1 cellular context compared by ENCODE assay signal in the genomic region with DNA sequence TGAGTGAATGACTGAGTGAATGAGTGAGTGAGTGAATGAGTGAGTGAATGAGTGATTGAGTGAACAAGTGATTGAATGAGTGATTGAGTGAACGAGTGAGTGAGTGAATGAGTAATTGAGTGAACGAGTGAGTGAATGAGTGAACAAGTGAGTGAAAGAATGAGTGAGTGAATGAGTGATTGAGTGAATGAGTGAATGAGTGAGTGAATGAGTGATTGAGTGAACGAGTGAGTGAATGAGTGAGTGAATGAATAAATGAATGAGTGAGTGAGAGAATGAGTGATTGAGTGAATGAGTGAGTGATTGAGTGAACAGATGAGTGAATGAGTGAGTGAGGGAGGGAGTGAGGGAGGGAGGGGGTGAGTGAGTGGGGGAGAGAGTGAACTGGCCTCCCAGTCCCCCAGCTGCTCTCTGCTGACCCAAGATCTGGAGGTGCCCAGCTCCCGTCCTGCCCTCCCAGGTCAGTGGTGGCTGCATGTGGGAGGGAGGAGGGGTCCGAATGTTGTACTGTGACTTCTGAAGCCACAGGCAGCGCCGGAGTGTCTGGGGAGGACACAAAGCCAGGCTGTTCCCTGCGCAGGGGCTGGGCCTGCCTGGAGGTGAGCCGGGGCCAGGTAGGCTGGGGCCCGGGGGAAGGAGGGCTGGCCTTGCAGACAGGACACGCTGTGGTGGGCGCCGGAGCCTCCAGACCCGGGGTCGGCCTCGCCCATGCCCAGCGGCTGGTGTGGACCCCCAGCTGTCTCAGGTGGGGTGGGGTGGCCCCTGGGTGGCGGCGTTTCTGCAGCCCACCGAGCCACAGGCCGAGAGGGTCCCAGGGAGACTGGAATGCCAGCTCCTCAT.
TF ChIP-seq lines count a peak whose summit lies in the region.

No MANE protein-coding gene starts in this region.

TF ChIP-seq in HepG2, 621 proteins besides CTCF, POLR2A, EP300 and RAD21 (continued from another document and continues in another):
- TF ChIP-seq, protein P1, sequence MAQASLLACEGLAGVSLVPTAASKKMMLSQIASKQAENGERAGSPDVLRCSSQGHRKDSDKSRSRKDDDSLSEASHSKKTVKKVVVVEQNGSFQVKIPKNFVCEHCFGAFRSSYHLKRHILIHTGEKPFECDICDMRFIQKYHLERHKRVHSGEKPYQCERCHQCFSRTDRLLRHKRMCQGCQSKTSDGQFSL (CRISPR knock-in tag; IDR thresholded peaks at IDR 0.05): no peak
- TF ChIP-seq ZNF703 (CRISPR knock-in tag; IDR thresholded peaks at IDR 0.05; ENCODE audit: borderline replicate concordance) (no peak), CHD2 (IDR thresholded peaks at IDR 0.05; ENCODE audit: low read depth, low read length) (no peak), RXRA (CRISPR knock-in tag; IDR thresholded peaks at IDR 0.05) (peak; percentile 97), JUN (CRISPR knock-in tag; IDR thresholded peaks at IDR 0.05) (no peak), ATAD3A (CRISPR knock-in tag; IDR thresholded peaks at IDR 0.05) (no peak), TBP (CRISPR knock-in tag; IDR thresholded peaks at IDR 0.05) (no peak), GATA4 (IDR thresholded peaks at IDR 0.05; ENCODE audit: borderline replicate concordance, low read depth) (no peak), TCF7L2 (IDR thresholded peaks at IDR 0.05; ENCODE audit: low read depth, low read length) (no peak), ZNF205 (CRISPR knock-in tag; IDR thresholded peaks at IDR 0.05) (no peak), ETV5 (CRISPR knock-in tag; IDR thresholded peaks at IDR 0.05; ENCODE audit: borderline replicate concordance) (peak; percentile 66), HNRNPK (IDR thresholded peaks at IDR 0.05; ENCODE audit: low read depth, low read length, poor library complexity, severe bottlenecking) (peak; percentile 9), ZNF143 (CRISPR knock-in tag; IDR thresholded peaks at IDR 0.05) (no peak), NR2F1 (CRISPR knock-in tag; IDR thresholded peaks at IDR 0.05) (no peak), RORA (CRISPR knock-in tag; IDR thresholded peaks at IDR 0.05) (no peak), MTA3 (CRISPR knock-in tag; IDR thresholded peaks at IDR 0.05) (no peak), ZNF430 (CRISPR knock-in tag; IDR thresholded peaks at IDR 0.05) (no peak), CBX5 (CRISPR knock-in tag; IDR thresholded peaks at IDR 0.05; ENCODE audit: borderline replicate concordance) (peak; percentile 45; the same call in 1 of the 2 replicates), GFI1 (CRISPR knock-in tag; IDR thresholded peaks at IDR 0.05; ENCODE audit: borderline replicate concordance) (no peak), TSC22D2 (CRISPR knock-in tag; IDR thresholded peaks at IDR 0.05; ENCODE audit: borderline replicate concordance) (no peak), ZNF781 (CRISPR knock-in tag; IDR thresholded peaks at IDR 0.05; ENCODE audit: borderline replicate concordance, not compliant biosample characterization) (no peak), DR1 (CRISPR knock-in tag; IDR thresholded peaks at IDR 0.05) (no peak), ETV6 (CRISPR knock-in tag; conservative IDR thresholded peaks at IDR 0.05) (no peak), ZNF335 (CRISPR knock-in tag; IDR thresholded peaks at IDR 0.05) (no peak), HIVEP1 (CRISPR knock-in tag; IDR thresholded peaks at IDR 0.05) (peak; percentile 45; the same call in 1 of the 2 replicates), FIP1L1 (IDR thresholded peaks at IDR 0.05; ENCODE audit: borderline replicate concordance, insufficient read depth, low read depth, low read length) (no peak), ZNF713 (CRISPR knock-in tag; IDR thresholded peaks at IDR 0.05) (0 out of 2 replicates have a peak, but pooled peaks have one; percentile 70), FOXK2 (IDR thresholded peaks at IDR 0.05) (0 out of 2 replicates have a peak, but pooled peaks have one; percentile 9)
- TF ChIP-seq, protein P2, sequence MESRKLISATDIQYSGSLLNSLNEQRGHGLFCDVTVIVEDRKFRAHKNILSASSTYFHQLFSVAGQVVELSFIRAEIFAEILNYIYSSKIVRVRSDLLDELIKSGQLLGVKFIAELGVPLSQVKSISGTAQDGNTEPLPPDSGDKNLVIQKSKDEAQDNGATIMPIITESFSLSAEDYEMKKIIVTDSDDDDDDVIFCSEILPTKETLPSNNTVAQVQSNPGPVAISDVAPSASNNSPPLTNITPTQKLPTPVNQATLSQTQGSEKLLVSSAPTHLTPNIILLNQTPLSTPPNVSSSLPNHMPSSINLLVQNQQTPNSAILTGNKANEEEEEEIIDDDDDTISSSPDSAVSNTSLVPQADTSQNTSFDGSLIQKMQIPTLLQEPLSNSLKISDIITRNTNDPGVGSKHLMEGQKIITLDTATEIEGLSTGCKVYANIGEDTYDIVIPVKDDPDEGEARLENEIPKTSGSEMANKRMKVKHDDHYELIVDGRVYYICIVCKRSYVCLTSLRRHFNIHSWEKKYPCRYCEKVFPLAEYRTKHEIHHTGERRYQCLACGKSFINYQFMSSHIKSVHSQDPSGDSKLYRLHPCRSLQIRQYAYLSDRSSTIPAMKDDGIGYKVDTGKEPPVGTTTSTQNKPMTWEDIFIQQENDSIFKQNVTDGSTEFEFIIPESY (CRISPR knock-in tag; IDR thresholded peaks at IDR 0.05): no peak
- TF ChIP-seq, protein P3, sequence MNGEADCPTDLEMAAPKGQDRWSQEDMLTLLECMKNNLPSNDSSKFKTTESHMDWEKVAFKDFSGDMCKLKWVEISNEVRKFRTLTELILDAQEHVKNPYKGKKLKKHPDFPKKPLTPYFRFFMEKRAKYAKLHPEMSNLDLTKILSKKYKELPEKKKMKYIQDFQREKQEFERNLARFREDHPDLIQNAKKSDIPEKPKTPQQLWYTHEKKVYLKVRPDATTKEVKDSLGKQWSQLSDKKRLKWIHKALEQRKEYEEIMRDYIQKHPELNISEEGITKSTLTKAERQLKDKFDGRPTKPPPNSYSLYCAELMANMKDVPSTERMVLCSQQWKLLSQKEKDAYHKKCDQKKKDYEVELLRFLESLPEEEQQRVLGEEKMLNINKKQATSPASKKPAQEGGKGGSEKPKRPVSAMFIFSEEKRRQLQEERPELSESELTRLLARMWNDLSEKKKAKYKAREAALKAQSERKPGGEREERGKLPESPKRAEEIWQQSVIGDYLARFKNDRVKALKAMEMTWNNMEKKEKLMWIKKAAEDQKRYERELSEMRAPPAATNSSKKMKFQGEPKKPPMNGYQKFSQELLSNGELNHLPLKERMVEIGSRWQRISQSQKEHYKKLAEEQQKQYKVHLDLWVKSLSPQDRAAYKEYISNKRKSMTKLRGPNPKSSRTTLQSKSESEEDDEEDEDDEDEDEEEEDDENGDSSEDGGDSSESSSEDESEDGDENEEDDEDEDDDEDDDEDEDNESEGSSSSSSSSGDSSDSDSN (CRISPR knock-in tag; IDR thresholded peaks at IDR 0.05): peak; percentile 94
- TF ChIP-seq, protein P4, sequence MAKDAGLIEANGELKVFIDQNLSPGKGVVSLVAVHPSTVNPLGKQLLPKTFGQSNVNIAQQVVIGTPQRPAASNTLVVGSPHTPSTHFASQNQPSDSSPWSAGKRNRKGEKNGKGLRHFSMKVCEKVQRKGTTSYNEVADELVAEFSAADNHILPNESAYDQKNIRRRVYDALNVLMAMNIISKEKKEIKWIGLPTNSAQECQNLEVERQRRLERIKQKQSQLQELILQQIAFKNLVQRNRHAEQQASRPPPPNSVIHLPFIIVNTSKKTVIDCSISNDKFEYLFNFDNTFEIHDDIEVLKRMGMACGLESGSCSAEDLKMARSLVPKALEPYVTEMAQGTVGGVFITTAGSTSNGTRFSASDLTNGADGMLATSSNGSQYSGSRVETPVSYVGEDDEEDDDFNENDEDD (CRISPR knock-in tag; IDR thresholded peaks at IDR 0.05; ENCODE audit: borderline replicate concordance): 0 out of 2 replicates have a peak, but pooled peaks have one; percentile 32
- TF ChIP-seq, protein P5, sequence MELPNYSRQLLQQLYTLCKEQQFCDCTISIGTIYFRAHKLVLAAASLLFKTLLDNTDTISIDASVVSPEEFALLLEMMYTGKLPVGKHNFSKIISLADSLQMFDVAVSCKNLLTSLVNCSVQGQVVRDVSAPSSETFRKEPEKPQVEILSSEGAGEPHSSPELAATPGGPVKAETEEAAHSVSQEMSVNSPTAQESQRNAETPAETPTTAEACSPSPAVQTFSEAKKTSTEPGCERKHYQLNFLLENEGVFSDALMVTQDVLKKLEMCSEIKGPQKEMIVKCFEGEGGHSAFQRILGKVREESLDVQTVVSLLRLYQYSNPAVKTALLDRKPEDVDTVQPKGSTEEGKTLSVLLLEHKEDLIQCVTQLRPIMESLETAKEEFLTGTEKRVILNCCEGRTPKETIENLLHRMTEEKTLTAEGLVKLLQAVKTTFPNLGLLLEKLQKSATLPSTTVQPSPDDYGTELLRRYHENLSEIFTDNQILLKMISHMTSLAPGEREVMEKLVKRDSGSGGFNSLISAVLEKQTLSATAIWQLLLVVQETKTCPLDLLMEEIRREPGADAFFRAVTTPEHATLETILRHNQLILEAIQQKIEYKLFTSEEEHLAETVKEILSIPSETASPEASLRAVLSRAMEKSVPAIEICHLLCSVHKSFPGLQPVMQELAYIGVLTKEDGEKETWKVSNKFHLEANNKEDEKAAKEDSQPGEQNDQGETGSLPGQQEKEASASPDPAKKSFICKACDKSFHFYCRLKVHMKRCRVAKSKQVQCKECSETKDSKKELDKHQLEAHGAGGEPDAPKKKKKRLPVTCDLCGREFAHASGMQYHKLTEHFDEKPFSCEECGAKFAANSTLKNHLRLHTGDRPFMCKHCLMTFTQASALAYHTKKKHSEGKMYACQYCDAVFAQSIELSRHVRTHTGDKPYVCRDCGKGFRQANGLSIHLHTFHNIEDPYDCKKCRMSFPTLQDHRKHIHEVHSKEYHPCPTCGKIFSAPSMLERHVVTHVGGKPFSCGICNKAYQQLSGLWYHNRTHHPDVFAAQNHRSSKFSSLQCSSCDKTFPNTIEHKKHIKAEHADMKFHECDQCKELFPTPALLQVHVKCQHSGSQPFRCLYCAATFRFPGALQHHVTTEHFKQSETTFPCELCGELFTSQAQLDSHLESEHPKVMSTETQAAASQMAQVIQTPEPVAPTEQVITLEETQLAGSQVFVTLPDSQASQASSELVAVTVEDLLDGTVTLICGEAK (IDR thresholded peaks at IDR 0.05): no peak
- TF ChIP-seq, protein P5 (CRISPR knock-in tag; IDR thresholded peaks at IDR 0.05): peak; percentile 61; the same call in 1 of the 2 replicates
- TF ChIP-seq, protein P6, sequence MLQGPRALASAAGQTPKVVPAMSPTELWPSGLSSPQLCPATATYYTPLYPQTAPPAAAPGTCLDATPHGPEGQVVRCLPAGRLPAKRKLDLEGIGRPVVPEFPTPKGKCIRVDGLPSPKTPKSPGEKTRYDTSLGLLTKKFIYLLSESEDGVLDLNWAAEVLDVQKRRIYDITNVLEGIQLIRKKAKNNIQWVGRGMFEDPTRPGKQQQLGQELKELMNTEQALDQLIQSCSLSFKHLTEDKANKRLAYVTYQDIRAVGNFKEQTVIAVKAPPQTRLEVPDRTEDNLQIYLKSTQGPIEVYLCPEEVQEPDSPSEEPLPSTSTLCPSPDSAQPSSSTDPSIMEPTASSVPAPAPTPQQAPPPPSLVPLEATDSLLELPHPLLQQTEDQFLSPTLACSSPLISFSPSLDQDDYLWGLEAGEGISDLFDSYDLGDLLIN (CRISPR knock-in tag; IDR thresholded peaks at IDR 0.05; ENCODE audit: borderline replicate concordance): no peak
- TF ChIP-seq, protein P7, sequence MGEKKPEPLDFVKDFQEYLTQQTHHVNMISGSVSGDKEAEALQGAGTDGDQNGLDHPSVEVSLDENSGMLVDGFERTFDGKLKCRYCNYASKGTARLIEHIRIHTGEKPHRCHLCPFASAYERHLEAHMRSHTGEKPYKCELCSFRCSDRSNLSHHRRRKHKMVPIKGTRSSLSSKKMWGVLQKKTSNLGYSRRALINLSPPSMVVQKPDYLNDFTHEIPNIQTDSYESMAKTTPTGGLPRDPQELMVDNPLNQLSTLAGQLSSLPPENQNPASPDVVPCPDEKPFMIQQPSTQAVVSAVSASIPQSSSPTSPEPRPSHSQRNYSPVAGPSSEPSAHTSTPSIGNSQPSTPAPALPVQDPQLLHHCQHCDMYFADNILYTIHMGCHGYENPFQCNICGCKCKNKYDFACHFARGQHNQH (CRISPR knock-in tag; IDR thresholded peaks at IDR 0.05): peak; percentile 66; the same call in 1 of the 2 replicates
- TF ChIP-seq, protein P8, sequence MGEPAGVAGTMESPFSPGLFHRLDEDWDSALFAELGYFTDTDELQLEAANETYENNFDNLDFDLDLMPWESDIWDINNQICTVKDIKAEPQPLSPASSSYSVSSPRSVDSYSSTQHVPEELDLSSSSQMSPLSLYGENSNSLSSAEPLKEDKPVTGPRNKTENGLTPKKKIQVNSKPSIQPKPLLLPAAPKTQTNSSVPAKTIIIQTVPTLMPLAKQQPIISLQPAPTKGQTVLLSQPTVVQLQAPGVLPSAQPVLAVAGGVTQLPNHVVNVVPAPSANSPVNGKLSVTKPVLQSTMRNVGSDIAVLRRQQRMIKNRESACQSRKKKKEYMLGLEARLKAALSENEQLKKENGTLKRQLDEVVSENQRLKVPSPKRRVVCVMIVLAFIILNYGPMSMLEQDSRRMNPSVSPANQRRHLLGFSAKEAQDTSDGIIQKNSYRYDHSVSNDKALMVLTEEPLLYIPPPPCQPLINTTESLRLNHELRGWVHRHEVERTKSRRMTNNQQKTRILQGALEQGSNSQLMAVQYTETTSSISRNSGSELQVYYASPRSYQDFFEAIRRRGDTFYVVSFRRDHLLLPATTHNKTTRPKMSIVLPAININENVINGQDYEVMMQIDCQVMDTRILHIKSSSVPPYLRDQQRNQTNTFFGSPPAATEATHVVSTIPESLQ (CRISPR knock-in tag; conservative IDR thresholded peaks at IDR 0.05): no peak
